Comparison of ENCODE assay signal across 11 cellular contexts in the genomic region with DNA sequence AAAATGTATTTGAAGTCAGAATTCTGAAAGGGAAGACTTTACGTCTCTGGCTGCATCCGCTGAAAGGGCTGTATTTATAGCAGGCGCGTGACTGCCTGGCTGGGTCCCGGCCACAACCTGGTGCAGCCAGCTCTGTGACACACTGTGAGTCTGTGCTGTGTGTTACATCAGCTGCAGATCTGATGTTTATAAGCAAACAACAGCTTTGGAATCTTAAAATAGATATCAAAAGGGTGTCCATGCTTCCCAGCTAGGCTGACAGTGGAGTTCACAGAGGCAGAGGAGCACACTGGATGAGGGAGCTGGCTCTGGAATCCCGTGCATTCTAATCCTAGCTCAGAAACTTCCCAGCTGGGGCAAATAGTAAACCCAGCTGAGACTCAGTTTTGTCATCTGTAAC.
DNase-seq lines count a peak whose midpoint lies in the region; ATAC-seq and TF ChIP-seq lines count a peak whose summit lies in the region.
"Had no signal": no experiment of that assay in that cellular context is flagged by ENCODE, and none has a peak within 500 bp of the region (broad histone marks: within the 10 kb centered on the region; RNA-seq: fewer than 3 reads in every experiment).

No MANE protein-coding gene starts in this region.

- ATAC-seq in esophagus mucosa, result peak; percentile 87
- ATAC-seq in HG03521 (IDR thresholded peaks at IDR 0.05; ENCODE audit: unreplicated experiment), result no peak

- no peak overlapping the region for H3K4me3 ChIP-seq in AG09309 (ENCODE audit: control insufficient read depth, low read depth, low read length)
- no peak overlapping the region for H3K4me3 ChIP-seq in LNCaP clone FGC (ENCODE audit: low read depth, low read length)
- H3K4me3 ChIP-seq: SJSA1 had no signal

- DNase-seq in AG09309 (ENCODE audit: low read depth) (peak; percentile 23), LNCaP clone FGC (ENCODE audit: low read depth) (peak; percentile 77), myocyte (ENCODE audit: low read depth) (peak; percentile 19), CD1c-positive myeloid dendritic cell (ENCODE audit: extremely low spot score) (no peak), NCI-H1930 (lab: John Stamatoyannopoulos, UW) (no peak), T-helper 1 cell (no peak)
- DNase-seq: activated CD8-positive, alpha-beta memory T cell treated with anti-CD3 and anti-CD28 coated beads, Interleukin-2, amount 50 U/mL, for 4 hours; kidney glomerular epithelial cell had no signal

- TF ChIP-seq CTCF in AG09309 (IDR thresholded peaks at IDR 0.05; ENCODE audit: control insufficient read depth, insufficient read depth, low read depth, low read length, missing control alignments) (no peak), LNCaP clone FGC (IDR thresholded peaks at IDR 0.05; ENCODE audit: control insufficient read depth, extremely low read depth, insufficient read depth) (no peak)

Comparison
In these comparisons a context has a peak if more than half of its experiments do, and no peak if none do; other contexts are left out.
1. DNase-seq: peak in AG09309 (single experiment), LNCaP clone FGC (single experiment) and myocyte (single experiment); none in CD1c-positive myeloid dendritic cell (single experiment), NCI-H1930 (0 of 2) and T-helper 1 cell (0 of 5).